9 cellular contexts compared by ENCODE assay signal in the genomic region with DNA sequence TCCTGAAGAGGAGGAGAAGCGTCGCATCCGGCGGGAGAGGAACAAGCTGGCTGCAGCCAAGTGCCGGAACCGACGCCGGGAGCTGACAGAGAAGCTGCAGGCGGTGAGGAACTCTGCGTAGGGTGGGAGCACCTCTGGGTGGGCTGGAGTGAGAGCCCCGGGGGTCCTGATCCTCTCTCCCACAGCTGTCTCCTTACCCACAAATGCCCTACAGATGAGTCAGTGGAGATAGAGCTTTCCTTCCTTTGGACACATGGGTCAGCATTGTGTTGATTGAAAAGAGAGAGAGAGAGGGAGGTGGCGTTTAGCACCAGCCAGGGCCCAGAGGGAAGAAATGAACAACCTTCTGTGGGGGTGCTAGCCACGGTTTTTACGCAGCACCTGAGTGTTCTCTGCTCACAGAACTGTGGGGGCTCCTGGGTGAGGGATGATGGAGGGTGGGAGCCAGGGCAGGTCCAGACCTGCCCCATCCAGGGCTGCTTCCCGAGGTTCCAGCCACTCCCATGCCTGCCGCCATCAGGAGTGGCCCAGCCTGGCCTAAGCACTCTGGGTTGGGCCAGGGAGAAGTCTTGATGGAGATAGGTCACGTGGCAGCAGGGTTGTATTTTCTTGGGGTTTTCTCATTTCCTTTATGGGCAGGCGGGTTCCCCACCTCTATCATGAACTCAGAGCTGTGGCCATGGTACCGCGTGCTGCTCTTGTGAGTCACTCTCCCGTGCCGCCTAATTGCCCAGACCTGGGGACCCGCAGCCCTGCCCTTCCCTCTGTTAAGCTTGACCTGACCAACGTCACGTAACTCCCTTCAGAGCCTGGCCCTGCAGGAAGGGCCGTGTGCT. TPM values are rescaled to one million over a fixed set of nuclear protein-coding genes. Genes with fewer than 3 reads are reported as not detected.
DNase-seq lines count a peak whose midpoint lies in the region; ATAC-seq and TF ChIP-seq lines count a peak whose summit lies in the region.
"Had no signal": no experiment of that assay in that cellular context is flagged by ENCODE, and none has a peak within 500 bp of the region (broad histone marks: within the 10 kb centered on the region; RNA-seq: fewer than 3 reads in every experiment).

No MANE protein-coding gene starts in this region.

- H3K27ac ChIP-seq in Peyer's patch: peak overlapping the region; percentile 55 to 79 (median 69)
- H3K27ac ChIP-seq in left lung: peak overlapping the region; percentile 30
- no peak overlapping the region for H3K27ac ChIP-seq in endodermal cell (ENCODE audit: low read depth, low read length)
- H3K27ac ChIP-seq in substantia nigra (ENCODE audit: low read depth, low read length, poor library complexity, severe bottlenecking): no peak overlapping the region

- intact Hi-C loops in activated T-helper 2 cell treated with anti-CD3 and anti-CD28 coated beads, Interferon-gamma antibody, Interleukin-2, Interleukin-4, amounts not matched to agents 10 μg/mL and 5 μg/mL and 100 μg/mL, durations not matched to agents 14 hours and 24 hours and 36 hours (cut with micrococcal nuclease): loop anchor here (1.0 to 5.0 kb wide), 3 partner anchors 17 to 517 kb away; partner anchors contain the start of genes BABAM2, FOSL2 and RBKS
- intact Hi-C loops in left lung (cut with DNase I): no loop called here

- TF ChIP-seq POLR2A in Peyer's patch (IDR thresholded peaks at IDR 0.05): no peak

- H3K9me3 ChIP-seq in Peyer's patch (no peaks in the 10 kb centered on the region), left lung (no peaks in the 10 kb centered on the region), endodermal cell (ENCODE audit: control insufficient read depth, low read length) (no peaks in the 10 kb centered on the region)

- TF ChIP-seq CTCF in Peyer's patch (IDR thresholded peaks at IDR 0.05) (no peak), left lung (IDR thresholded peaks at IDR 0.05) (no peak), endodermal cell (conservative IDR thresholded peaks at IDR 0.05) (no peak)

- peaks cover 98% of the 10 kb centered on the region for H3K36me3 Mint-ChIP-seq in activated T-helper 2 cell treated with anti-CD3 and anti-CD28 coated beads, Interferon-gamma antibody, Interleukin-2, Interleukin-4, amounts not matched to agents 10 μg/mL and 5 μg/mL and 100 μg/mL, durations not matched to agents 14 hours and 24 hours and 36 hours (ENCODE audit: low read depth)
- H3K36me3 Mint-ChIP-seq in stimulated activated memory B cell treated with anti-CD40 and anti-IgM and Interleukin-4, amounts not matched to agents 10 μg/mL and 1 μg/mL and 100 μg/mL, for 72 hours: peaks cover 84% of the 10 kb centered on the region
- H3K36me3 Mint-ChIP-seq in endodermal cell (ENCODE audit: low read depth): peaks cover 18% of the 10 kb centered on the region

- H3K36me3 ChIP-seq in Peyer's patch: peaks cover 0 to 100% (median 0%) of the 10 kb centered on the region in 3 donors
- H3K36me3 ChIP-seq in left lung: peaks cover 0 to 100% of the 10 kb centered on the region in 2 donors
- peaks cover 64% of the 10 kb centered on the region for H3K36me3 ChIP-seq in endodermal cell (ENCODE audit: control insufficient read depth, insufficient read depth, low read length)

- peak; percentile 30 for ATAC-seq in left lung
- peak; percentile 68 for ATAC-seq in stimulated activated memory B cell treated with anti-CD40 and anti-IgM and Interleukin-4, amounts not matched to agents 10 μg/mL and 1 μg/mL and 100 μg/mL, for 72 hours
- ATAC-seq: Panc1 had no signal

- no peaks in the 10 kb centered on the region for H3K27me3 Mint-ChIP-seq in activated T-helper 2 cell treated with anti-CD3 and anti-CD28 coated beads, Interferon-gamma antibody, Interleukin-2, Interleukin-4, amounts not matched to agents 10 μg/mL and 5 μg/mL and 100 μg/mL, durations not matched to agents 14 hours and 24 hours and 36 hours (ENCODE audit: low read depth)
- H3K27me3 Mint-ChIP-seq in stimulated activated memory B cell treated with anti-CD40 and anti-IgM and Interleukin-4, amounts not matched to agents 10 μg/mL and 1 μg/mL and 100 μg/mL, for 72 hours: peaks cover 20% of the 10 kb centered on the region
- H3K27me3 Mint-ChIP-seq in endodermal cell (ENCODE audit: insufficient read depth): no peaks in the 10 kb centered on the region

- H3K4me3 Mint-ChIP-seq in activated T-helper 2 cell treated with anti-CD3 and anti-CD28 coated beads, Interferon-gamma antibody, Interleukin-2, Interleukin-4, amounts not matched to agents 10 μg/mL and 5 μg/mL and 100 μg/mL, durations not matched to agents 14 hours and 24 hours and 36 hours (ENCODE audit: low read depth): peak overlapping the region; percentile 51
- H3K4me3 Mint-ChIP-seq in stimulated activated memory B cell treated with anti-CD40 and anti-IgM and Interleukin-4, amounts not matched to agents 10 μg/mL and 1 μg/mL and 100 μg/mL, for 72 hours: no peak overlapping the region
- no peak overlapping the region for H3K4me3 Mint-ChIP-seq in endodermal cell

- no peaks in the 10 kb centered on the region for H3K9me3 Mint-ChIP-seq in activated T-helper 2 cell treated with anti-CD3 and anti-CD28 coated beads, Interferon-gamma antibody, Interleukin-2, Interleukin-4, amounts not matched to agents 10 μg/mL and 5 μg/mL and 100 μg/mL, durations not matched to agents 14 hours and 24 hours and 36 hours
- H3K9me3 Mint-ChIP-seq in stimulated activated memory B cell treated with anti-CD40 and anti-IgM and Interleukin-4, amounts not matched to agents 10 μg/mL and 1 μg/mL and 100 μg/mL, for 72 hours: no peaks in the 10 kb centered on the region
- no peaks in the 10 kb centered on the region for H3K9me3 Mint-ChIP-seq in endodermal cell

- WGBS in endodermal cell (ENCODE audit: insufficient coverage in 1 of 2, insufficient read length in 1 of 2), 2 experiments: 93 to 95% methylated on average over 6 to 26 of the region's 26 CpGs

- peak; percentile 56 to 87 (median 59) for DNase-seq in Peyer's patch
- peak; percentile 71 for DNase-seq in activated T-helper 2 cell treated with anti-CD3 and anti-CD28 coated beads, Interferon-gamma antibody, Interleukin-2, Interleukin-4, amounts not matched to agents 10 μg/mL and 5 μg/mL and 100 μg/mL, durations not matched to agents 14 hours and 24 hours and 36 hours (ENCODE audit: low spot score)
- DNase-seq in left lung: peak; percentile 83 to 88
- DNase-seq in COLO668 (lab: John Stamatoyannopoulos, UW; ENCODE audit: unreplicated experiment): no peak
- no peak for DNase-seq in D341Med (ENCODE audit: low spot score)
- DNase-seq in endodermal cell: no peak
- DNase-seq in substantia nigra (lab: John Stamatoyannopoulos, UW): no peak

- no peak overlapping the region for H3K9ac ChIP-seq in endodermal cell (ENCODE audit: extremely low read depth, low read length, poor library complexity, severe bottlenecking)

- H3K27me3 ChIP-seq in Peyer's patch (no peaks in the 10 kb centered on the region), left lung (no peaks in the 10 kb centered on the region), endodermal cell (ENCODE audit: control insufficient read depth, insufficient read depth, low read length, poor library complexity, severe bottlenecking) (no peaks in the 10 kb centered on the region)

- peak overlapping the region; percentile 87 for H3K27ac Mint-ChIP-seq in activated T-helper 2 cell treated with anti-CD3 and anti-CD28 coated beads, Interferon-gamma antibody, Interleukin-2, Interleukin-4, amounts not matched to agents 10 μg/mL and 5 μg/mL and 100 μg/mL, durations not matched to agents 14 hours and 24 hours and 36 hours
- H3K27ac Mint-ChIP-seq in stimulated activated memory B cell treated with anti-CD40 and anti-IgM and Interleukin-4, amounts not matched to agents 10 μg/mL and 1 μg/mL and 100 μg/mL, for 72 hours: peak overlapping the region; percentile 22
- no peak overlapping the region for H3K27ac Mint-ChIP-seq in endodermal cell

- H3K4me3 ChIP-seq in Peyer's patch (no peak overlapping the region), left lung (no peak overlapping the region), endodermal cell (ENCODE audit: low read length) (no peak overlapping the region)

- H3K4me1 Mint-ChIP-seq in activated T-helper 2 cell treated with anti-CD3 and anti-CD28 coated beads, Interferon-gamma antibody, Interleukin-2, Interleukin-4, amounts not matched to agents 10 μg/mL and 5 μg/mL and 100 μg/mL, durations not matched to agents 14 hours and 24 hours and 36 hours (ENCODE audit: low read depth): peaks cover 58% of the 10 kb centered on the region
- peaks cover 15% of the 10 kb centered on the region for H3K4me1 Mint-ChIP-seq in stimulated activated memory B cell treated with anti-CD40 and anti-IgM and Interleukin-4, amounts not matched to agents 10 μg/mL and 1 μg/mL and 100 μg/mL, for 72 hours
- peaks cover 4% of the 10 kb centered on the region for H3K4me1 Mint-ChIP-seq in endodermal cell

- H3K4me1 ChIP-seq in Peyer's patch: peaks cover 0 to 61% (median 0%) of the 10 kb centered on the region in 4 donors
- H3K4me1 ChIP-seq in left lung: peaks cover 14 to 97% of the 10 kb centered on the region in 2 donors
- H3K4me1 ChIP-seq in endodermal cell (ENCODE audit: control insufficient read depth, insufficient read depth, low read length): no peaks in the 10 kb centered on the region

RNA-seq across cellular contexts. Expression of gene FOSL2, which starts 16.3 kb away (rescaled TPM):
- total RNA-seq in Peyer's patch (100 to 1,000 TPM in 3 of 4 donors, 10 to 100 TPM in 1; 46.2 to 239 (median 207) TPM), left lung (100 to 1,000 TPM in 1 of 2 donors, 10 to 100 TPM in 1; 83.4 to 114 TPM), endodermal cell (1 to 10 TPM; 1.4 to 3.8 TPM)
- 146 and 156 TPM in 2 replicates for total RNA-seq in activated T-helper 2 cell treated with anti-CD3 and anti-CD28 coated beads, Interferon-gamma antibody, Interleukin-2, Interleukin-4, amounts not matched to agents 10 μg/mL and 5 μg/mL and 100 μg/mL, durations not matched to agents 14 hours and 24 hours and 36 hours
- polyA plus RNA-seq in endodermal cell (2013, experiment 1 of 2): 2.7 TPM
- 2.6 TPM for polyA plus RNA-seq in endodermal cell (2013, experiment 2 of 2)

Comparison
In these comparisons a context has a peak if more than half of its experiments do, and no peak if none do; other contexts are left out.
1. DNase-seq: peak in Peyer's patch (3 of 3), activated T-helper 2 cell treated with anti-CD3 and anti-CD28 coated beads, Interferon-gamma antibody, Interleukin-2, Interleukin-4, amounts not matched to agents 10 μg/mL and 5 μg/mL and 100 μg/mL, durations not matched to agents 14 hours and 24 hours and 36 hours (single experiment) and left lung (2 of 2); none in COLO668 (single experiment), D341Med (single experiment), endodermal cell (single experiment) and substantia nigra (0 of 49).
2. H3K27ac ChIP-seq: peak in Peyer's patch (4 of 4) and left lung (2 of 2); none in endodermal cell (single experiment) and substantia nigra (single experiment).
3. RNA of gene FOSL2, which starts 16.3 kb away (total RNA-seq): 46.2 to 239 TPM in Peyer's patch, 146 to 156 TPM in activated T-helper 2 cell treated with anti-CD3 and anti-CD28 coated beads, Interferon-gamma antibody, Interleukin-2, Interleukin-4, amounts not matched to agents 10 μg/mL and 5 μg/mL and 100 μg/mL, durations not matched to agents 14 hours and 24 hours and 36 hours and 83.4 to 114 TPM in left lung; 1.4 to 3.8 TPM in endodermal cell; every median in the first group is over 4 times any median in the second.